ENCODE assay signal across 12 cellular contexts in genomic region chr2:191878576-191879298, GRCh38. TPM values are rescaled to one million over a fixed set of nuclear protein-coding genes. Genes with fewer than 3 reads are reported as not detected.
DNase-seq lines count a peak whose midpoint lies in the region; ATAC-seq, FAIRE-seq and TF ChIP-seq lines count a peak whose summit lies in the region.
"Had no signal": no experiment of that assay in that cellular context is flagged by ENCODE, and none has a peak within 500 bp of the region (broad histone marks: within the 10 kb centered on the region; RNA-seq: fewer than 3 reads in every experiment).

No MANE protein-coding gene starts in this region.

- WGBS in A549 (ENCODE audit: missing lambda C conversion rate) = 1% methylated on average over 2 of the region's 2 CpGs

- H3K4me3 ChIP-seq in A549 = no peak overlapping the region
- no peak overlapping the region for H3K4me3 ChIP-seq in brain microvascular endothelial cell (ENCODE audit: low read depth, low read length)

- no peak overlapping the region for H3K27ac Mint-ChIP-seq in HFFc6
- H3K27ac Mint-ChIP-seq: B cell had no signal

- in situ Hi-C loops in brain microvascular endothelial cell (cut with HindIII; ENCODE audit: low pct_ligation_motif_present, low sequenced_read_pairs) = no loop called here

- peaks cover 18% of the 10 kb centered on the region for H3K4me1 Mint-ChIP-seq in HFFc6 (ENCODE audit: low read depth)
- H3K4me1 Mint-ChIP-seq: B cell had no signal

- H3K27ac ChIP-seq in A549 = peak overlapping the region; percentile 61 to 62
- no peak overlapping the region for H3K27ac ChIP-seq in brain microvascular endothelial cell

- TF ChIP-seq CTCF in A549 (IDR thresholded peaks at IDR 0.05) = no peak
- no peak for TF ChIP-seq CTCF in HFFc6 (IDR thresholded peaks at IDR 0.05)
- TF ChIP-seq CTCF in brain microvascular endothelial cell (IDR thresholded peaks at IDR 0.05; ENCODE audit: low read depth, low read length, missing control alignments) = no peak

- no peak for TF ChIP-seq RAD21 in A549 (conservative IDR thresholded peaks at IDR 0.05 in 1 of 2, IDR thresholded peaks at IDR 0.05 in 1 of 2)

- CTCF ChIA-PET in A549 (lab: Yijun Ruan, JAX) = interaction anchor here (0.7 to 1.2 kb wide), 2 partner anchors 66 to 260 kb away, joined by 3 read pairs; no protein-coding TSS in a partner anchor

- POLR2A ChIA-PET in A549 (lab: Yijun Ruan, JAX) = no interaction called here

- DNase-seq in A549 (ENCODE audit: low read depth in 1 of 2, low spot score in 1 of 2) (peak in 1 of 2 experiments; percentile 55), HFFc6 (peak; percentile 75), brain microvascular endothelial cell (peak; percentile 59), kidney glomerular epithelial cell (lab: John Stamatoyannopoulos, UW) (peak; percentile 94), KG1 (lab: John Stamatoyannopoulos, UW) (no peak), SIG-M5 (lab: John Stamatoyannopoulos, UW) (no peak), RPMI8226 (no peak)
- DNase-seq: NCI-H1092; NK-92 treated with Interleukin-12 subunit alpha and Interleukin-12 subunit beta, amount 100 ng/mL, for 24 hours; right cardiac atrium had no signal

- peaks cover 22% of the 10 kb centered on the region for H3K4me1 ChIP-seq in A549

- H3K4me3 Mint-ChIP-seq in HFFc6 = no peak overlapping the region
- H3K4me3 Mint-ChIP-seq: B cell had no signal

- TF ChIP-seq POLR2A in A549 (IDR thresholded peaks at IDR 0.05; ENCODE audit: low read length) = no peak

- H3K4me2 ChIP-seq in A549 = peak overlapping the region; percentile 64

- no peaks in the 10 kb centered on the region for H3K9me3 ChIP-seq in A549

- ATAC-seq in A549 (peak in 1 of 2 experiments; percentile 71; a peak in 2 of 6 replicates), GM21825 (IDR thresholded peaks at IDR 0.05; ENCODE audit: unreplicated experiment) (no peak)
- ATAC-seq: right cardiac atrium had no signal

- no peaks in the 10 kb centered on the region for H3K36me3 ChIP-seq in brain microvascular endothelial cell (replicated peaks)

- H3K27me3 Mint-ChIP-seq in HFFc6 (ENCODE audit: insufficient read depth) = peaks cover 1% of the 10 kb centered on the region; the same call in 1 of the 2 replicates
- H3K27me3 Mint-ChIP-seq: B cell had no signal

- H3K27me3 ChIP-seq in brain microvascular endothelial cell (replicated peaks) = no peaks in the 10 kb centered on the region

- peak; percentile 65 for FAIRE-seq in A549 (lab: Jason Lieb, UNC)

- H3K9me3 Mint-ChIP-seq in HFFc6 = peaks cover 6% of the 10 kb centered on the region; the same call in 1 of the 2 replicates

- peaks cover 4% of the 10 kb centered on the region for H3K36me3 Mint-ChIP-seq in HFFc6 (ENCODE audit: low read depth)

- no peak for TF ChIP-seq EP300 in A549 (IDR thresholded peaks at IDR 0.05)

TF ChIP-seq in A549, 52 proteins besides CTCF, POLR2A, EP300 and RAD21:
- TF ChIP-seq JUNB (IDR thresholded peaks at IDR 0.05) = 0 out of 2 replicates have a peak, but pooled peaks have one; percentile 48
- TF ChIP-seq FOSL2 (IDR thresholded peaks at IDR 0.05) = no peak
- TF ChIP-seq FOSL2 (CRISPR knock-in tag; IDR thresholded peaks at IDR 0.05) = peak; percentile 73
- TF ChIP-seq CEBPB (IDR thresholded peaks at IDR 0.05) = peak in 1 of 2 experiments; percentile 31; a peak in 1 of 4 replicates
- no peak for TF ChIP-seq EHF (CRISPR knock-in tag; IDR thresholded peaks at IDR 0.05)
- TF ChIP-seq, protein P1, sequence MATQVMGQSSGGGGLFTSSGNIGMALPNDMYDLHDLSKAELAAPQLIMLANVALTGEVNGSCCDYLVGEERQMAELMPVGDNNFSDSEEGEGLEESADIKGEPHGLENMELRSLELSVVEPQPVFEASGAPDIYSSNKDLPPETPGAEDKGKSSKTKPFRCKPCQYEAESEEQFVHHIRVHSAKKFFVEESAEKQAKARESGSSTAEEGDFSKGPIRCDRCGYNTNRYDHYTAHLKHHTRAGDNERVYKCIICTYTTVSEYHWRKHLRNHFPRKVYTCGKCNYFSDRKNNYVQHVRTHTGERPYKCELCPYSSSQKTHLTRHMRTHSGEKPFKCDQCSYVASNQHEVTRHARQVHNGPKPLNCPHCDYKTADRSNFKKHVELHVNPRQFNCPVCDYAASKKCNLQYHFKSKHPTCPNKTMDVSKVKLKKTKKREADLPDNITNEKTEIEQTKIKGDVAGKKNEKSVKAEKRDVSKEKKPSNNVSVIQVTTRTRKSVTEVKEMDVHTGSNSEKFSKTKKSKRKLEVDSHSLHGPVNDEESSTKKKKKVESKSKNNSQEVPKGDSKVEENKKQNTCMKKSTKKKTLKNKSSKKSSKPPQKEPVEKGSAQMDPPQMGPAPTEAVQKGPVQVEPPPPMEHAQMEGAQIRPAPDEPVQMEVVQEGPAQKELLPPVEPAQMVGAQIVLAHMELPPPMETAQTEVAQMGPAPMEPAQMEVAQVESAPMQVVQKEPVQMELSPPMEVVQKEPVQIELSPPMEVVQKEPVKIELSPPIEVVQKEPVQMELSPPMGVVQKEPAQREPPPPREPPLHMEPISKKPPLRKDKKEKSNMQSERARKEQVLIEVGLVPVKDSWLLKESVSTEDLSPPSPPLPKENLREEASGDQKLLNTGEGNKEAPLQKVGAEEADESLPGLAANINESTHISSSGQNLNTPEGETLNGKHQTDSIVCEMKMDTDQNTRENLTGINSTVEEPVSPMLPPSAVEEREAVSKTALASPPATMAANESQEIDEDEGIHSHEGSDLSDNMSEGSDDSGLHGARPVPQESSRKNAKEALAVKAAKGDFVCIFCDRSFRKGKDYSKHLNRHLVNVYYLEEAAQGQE (IDR thresholded peaks at IDR 0.05) = no peak
- peak; percentile 42; the same call in 1 of the 2 replicates for TF ChIP-seq GATA3 (IDR thresholded peaks at IDR 0.05; ENCODE audit: borderline replicate concordance)

RNA-seq across cellular contexts. Expression of gene CAVIN2, which starts 31.8 kb away (rescaled TPM):
- polyA plus RNA-seq in A549 (2011; rRNA removed) (17.0 and 20.3 TPM in 2 replicates), A549 (2017; fragmentation: RNase III; extraction: RNeasy Plus Mini Kit Qiagen cat#74134 plus additional on column Dnase treatment) (9.6 to 13.8 TPM (median 11.3 TPM) in 3 replicates)
- 12.4 and 12.6 TPM in 2 replicates for polyA plus RNA-seq in A549 (2012; cell fraction: cytosol; rRNA removed)
- polyA plus RNA-seq in A549 (2012; cell fraction: nucleus; rRNA removed) = 11.5 and 15.2 TPM in 2 replicates
- polyA minus RNA-seq in A549 (2011; rRNA and poly(A)+ RNA removed) = 20.5 and 24.1 TPM in 2 replicates
- total RNA-seq in HFFc6 (2021; fragmentation: NEBNext Ultra II Directional; extraction: Animal tissue kit (Norgen Biotek cat#: 25700)) = 10 to 100 TPM in 4 of 6 experiments, 1 to 10 TPM in 2; 3.1 to 15.9 (median 14.5) TPM
- total RNA-seq: B cell had no signal

Comparison
In these comparisons a context has a peak if more than half of its experiments do, and no peak if none do; other contexts are left out.
1. DNase-seq: peak in HFFc6 (single experiment), brain microvascular endothelial cell (single experiment) and kidney glomerular epithelial cell (single experiment); none in KG1 (single experiment), SIG-M5 (single experiment) and RPMI8226 (single experiment).